In genomic region chr3:142210144-142210543, GRCh38 we compare ENCODE assay signal across 12 cellular contexts. TPM values are rescaled to one million over a fixed set of nuclear protein-coding genes. Genes with fewer than 3 reads are reported as not detected.
A peak's percentile ranks its signal among the peaks of the same experiment; 100 is the strongest.
DNase-seq lines count a peak whose midpoint lies in the region; ATAC-seq and TF ChIP-seq lines count a peak whose summit lies in the region.
"Had no signal": no experiment of that assay in that cellular context is flagged by ENCODE, and none has a peak within 500 bp of the region (broad histone marks: within the 10 kb centered on the region; RNA-seq: fewer than 3 reads in every experiment).

No MANE protein-coding gene starts in this region.

- BruUV-seq in PC-9 (replicated peaks; lab: Mats Ljungman, UMichigan), result no TSS peak

- H3F3A ChIP-seq in PC-9 (ENCODE audit: insufficient read depth, low read depth), result no peaks in the 10 kb centered on the region

- no peaks in the 10 kb centered on the region for H4K20me1 ChIP-seq in PC-9 (ENCODE audit: insufficient read depth)

- H3K4me3 ChIP-seq in SJSA1 (no peak overlapping the region), dorsolateral prefrontal cortex (peak overlapping the region in 7 of 59 donors; percentile 0 to 31 (median 3)), mesodermal cell (ENCODE audit: extremely low read depth, insufficient read depth, low read length, poor library complexity, severe bottlenecking) (no peak overlapping the region), testis (no peak overlapping the region), PC-9 (no peak overlapping the region)

- H3K9me3 ChIP-seq in SJSA1 (replicated peaks), result peaks cover 2% of the 10 kb centered on the region; the same call in 1 of the 2 replicates
- H3K9me3 ChIP-seq in mesodermal cell (ENCODE audit: control insufficient read depth, low read length), result peaks cover 17% of the 10 kb centered on the region
- H3K9me3 ChIP-seq in testis, result no peaks in the 10 kb centered on the region
- peaks cover 12% of the 10 kb centered on the region for H3K9me3 ChIP-seq in PC-9 (ENCODE audit: insufficient read depth, low read depth)

- H3K4me1 ChIP-seq in SJSA1 (replicated peaks), result peaks cover 23% of the 10 kb centered on the region
- no peaks in the 10 kb centered on the region for H3K4me1 ChIP-seq in mesodermal cell (ENCODE audit: control insufficient read depth, insufficient read depth, low read length, poor library complexity, severe bottlenecking)
- H3K4me1 ChIP-seq in testis, result peaks cover 4% of the 10 kb centered on the region
- no peaks in the 10 kb centered on the region for H3K4me1 ChIP-seq in PC-9 (replicated peaks; ENCODE audit: insufficient read depth)

- CTCF ChIA-PET in PC-9 (lab: Charles Lee), result interaction anchor here (0.7 kb wide), 1 partner anchor 70 kb away, joined by 3 read pairs; no protein-coding TSS in a partner anchor

- H3K27me3 ChIP-seq in SJSA1 (replicated peaks), result no peaks in the 10 kb centered on the region
- no peaks in the 10 kb centered on the region for H3K27me3 ChIP-seq in dorsolateral prefrontal cortex
- H3K27me3 ChIP-seq in testis, result no peaks in the 10 kb centered on the region
- no peaks in the 10 kb centered on the region for H3K27me3 ChIP-seq in PC-9 (ENCODE audit: insufficient read depth, low read depth)

- no peaks in the 10 kb centered on the region for H3K79me2 ChIP-seq in PC-9 (ENCODE audit: low read depth)

- 50 to 58% methylated on average over 2 of the region's 3 CpGs for WGBS in mesodermal cell (ENCODE audit: insufficient coverage in 2 of 2), 2 experiments
- WGBS in testis, 2 donors, result 47 to 51% methylated on average over 3 of the region's 3 CpGs

- POLR2A ChIA-PET in PC-9 (lab: Charles Lee; ENCODE audit: unreplicated experiment), result interaction anchor here (0.7 kb wide), 1 partner anchor 596 kb away, joined by 3 read pairs; no protein-coding TSS in a partner anchor

- H3K4me2 ChIP-seq in PC-9, result no peak overlapping the region

- intact Hi-C loops in dorsolateral prefrontal cortex (cut with DNase I) (no loop called here), testis (cut with DNase I; ENCODE audit: low total_unique reads) (no loop called here), PC-9 (cut with micrococcal nuclease; ENCODE audit: unreplicated experiment) (no loop called here)

- H3K9me2 ChIP-seq in PC-9 (ENCODE audit: insufficient read depth), result no peaks in the 10 kb centered on the region

- H3K27ac ChIP-seq in SJSA1, result peak overlapping the region; percentile 37; the same call in 1 of the 2 replicates
- H3K27ac ChIP-seq in dorsolateral prefrontal cortex, result peak overlapping the region in 40 of 59 donors; percentile 7 to 74 (median 40)
- H3K27ac ChIP-seq in mesodermal cell (ENCODE audit: low read depth, low read length, severe bottlenecking), result peak overlapping the region; percentile 90
- H3K27ac ChIP-seq in testis, result peak overlapping the region; percentile 61 to 80
- H3K27ac ChIP-seq in PC-9, result no peak overlapping the region

- ATAC-seq in HG02642 (IDR thresholded peaks at IDR 0.05; ENCODE audit: poor library complexity, unreplicated experiment) (no peak), GM18858 (IDR thresholded peaks at IDR 0.05; ENCODE audit: unreplicated experiment) (no peak)

- no peak for DNase-seq in SJSA1 (ENCODE audit: low read depth in 1 of 2, low spot score in 2 of 2)
- DNase-seq in dorsolateral prefrontal cortex, result peak in 3 of 10 donors; percentile 18 to 45 (median 34)
- no peak for DNase-seq in testis
- DNase-seq in NAMALWA (ENCODE audit: low spot score), result no peak
- DNase-seq in PC-9, result no peak
- DNase-seq: activated CD8-positive, alpha-beta memory T cell treated with anti-CD3 and anti-CD28 coated beads for 24 hours; Karpas-422; naive B cell; NCI-H524 had no signal

- no peak for TF ChIP-seq POLR2A in testis (IDR thresholded peaks at IDR 0.05)

- TF ChIP-seq CTCF in dorsolateral prefrontal cortex (IDR thresholded peaks at IDR 0.05 in 54 of 56, conservative IDR thresholded peaks at IDR 0.05 in 2 of 56; ENCODE audit: low read depth in 1 of 56, partially characterized antibody in 56 of 56), result no peak
- TF ChIP-seq CTCF in testis (IDR thresholded peaks at IDR 0.05), result no peak
- no peak for TF ChIP-seq CTCF in PC-9 (conservative IDR thresholded peaks at IDR 0.05)

- H3K36me3 ChIP-seq in SJSA1 (peaks cover 43% of the 10 kb centered on the region), mesodermal cell (ENCODE audit: control insufficient read depth, insufficient read depth, low read length) (peaks cover 29% of the 10 kb centered on the region), testis (ENCODE audit: low read depth, missing control alignments) (no peaks in the 10 kb centered on the region), PC-9 (ENCODE audit: low read depth) (peaks cover 13% of the 10 kb centered on the region)

- no peak overlapping the region for H2AFZ ChIP-seq in PC-9

RNA-seq across cellular contexts. Expression of gene GK5, which starts 15.2 kb away (rescaled TPM):
- total RNA-seq in SJSA1 (2014; rRNA removed; shearing (Covaris generic)), result 7.6 and 16.9 TPM in 2 replicates
- 10 to 100 TPM in 119 of 120 experiments, 1 to 10 TPM in 1; 9.8 to 33.9 (median 21.4) TPM for total RNA-seq in dorsolateral prefrontal cortex
- 7.6 TPM for polyA plus RNA-seq in mesodermal cell (2013, experiment 1 of 2)
- 10.3 TPM for polyA plus RNA-seq in mesodermal cell (2013, experiment 2 of 2)
- total RNA-seq in testis, result 10 to 100 TPM; 39.3 to 56.0 TPM
- polyA plus RNA-seq in testis (ENCODE audit: insufficient read depth, low read depth, low replicate concordance), result 13.2 TPM
- total RNA-seq in PC-9 (2021), result 28.9 and 30.0 TPM in 2 replicates
